Comparison of ENCODE assay signal across 8 cellular contexts in genomic region chr16:80932725-80933124, GRCh38.
DNase-seq lines count a peak whose midpoint lies in the region; ATAC-seq and TF ChIP-seq lines count a peak whose summit lies in the region.

No MANE protein-coding gene starts in this region.

- no peak overlapping the region for H2BK120ac ChIP-seq in trophoblast cell (ENCODE audit: insufficient read depth, low read length, poor library complexity)

- peaks cover 8 to 13% of the 10 kb centered on the region in 2 experiments for H3K4me1 ChIP-seq in trophoblast cell (ENCODE audit: control insufficient read depth in 1 of 2, insufficient read depth in 2 of 2, low read length in 2 of 2)

- no peak overlapping the region for H3K27ac ChIP-seq in trophoblast cell (ENCODE audit: low read depth, low read length)

- H2AFZ ChIP-seq in trophoblast cell (ENCODE audit: insufficient read depth, low read length, poor library complexity): peak overlapping the region; percentile 47

- no peak overlapping the region for H4K91ac ChIP-seq in trophoblast cell (ENCODE audit: low read depth, low read length)

- H3K23ac ChIP-seq in trophoblast cell (ENCODE audit: low read length): no peak overlapping the region

- no peak overlapping the region for H3K4me3 ChIP-seq in trophoblast cell (ENCODE audit: low read depth, low read length)

- POLR2A ChIA-PET in activated B cell treated with CpG ODN at 0.5 μM for 24 hours (lab: Charles Lee): no interaction called here

- DNase-seq in EL: peak; percentile 97
- DNase-seq in activated B cell treated with CpG ODN at 0.5 μM for 24 hours: no peak
- DNase-seq in globus pallidus (ENCODE audit: low spot score): peak; percentile 15
- peak; percentile 76 to 81 for DNase-seq in trophoblast cell
- DNase-seq in SK-N-DZ (ENCODE audit: low spot score): no peak
- DNase-seq in stimulated activated CD8-positive, alpha-beta memory T cell treated with anti-CD3 and anti-CD28 coated beads, Interleukin-4, amount 100 ng/mL, for 48 hours: no peak

- H3K9me3 Mint-ChIP-seq in activated B cell treated with CpG ODN at 0.5 μM for 24 hours: no peaks in the 10 kb centered on the region

- H3K4me1 Mint-ChIP-seq in activated B cell treated with CpG ODN at 0.5 μM for 24 hours: peaks cover 7% of the 10 kb centered on the region

- H3K14ac ChIP-seq in trophoblast cell (ENCODE audit: low read length): no peak overlapping the region

- TF ChIP-seq CTCF in activated B cell treated with CpG ODN at 0.5 μM for 24 hours (IDR thresholded peaks at IDR 0.05): no peak

- no peak overlapping the region for H3K27ac Mint-ChIP-seq in activated B cell treated with CpG ODN at 0.5 μM for 24 hours

- no CpG with 5 or more reads among the region's 22 CpGs for WGBS in trophoblast cell (ENCODE audit: extremely low coverage, insufficient coverage, insufficient read length)

- H3K27me3 ChIP-seq in trophoblast cell (ENCODE audit: insufficient read depth, low read length): peaks cover 14% of the 10 kb centered on the region

- no peak overlapping the region for H2BK5ac ChIP-seq in trophoblast cell (ENCODE audit: low read depth, low read length, poor library complexity)

- H3K36me3 Mint-ChIP-seq in activated B cell treated with CpG ODN at 0.5 μM for 24 hours (ENCODE audit: low read depth): no peaks in the 10 kb centered on the region

- H3K27me3 Mint-ChIP-seq in activated B cell treated with CpG ODN at 0.5 μM for 24 hours: peaks cover 45% of the 10 kb centered on the region

- H2AK5ac ChIP-seq in trophoblast cell (ENCODE audit: low read length): no peak overlapping the region

- intact Hi-C loops in activated B cell treated with CpG ODN at 0.5 μM for 24 hours (cut with micrococcal nuclease): no loop called here

- peaks cover 3% of the 10 kb centered on the region for H3K9me3 ChIP-seq in trophoblast cell (ENCODE audit: insufficient read depth, low read depth, low read length)

- no peak for ATAC-seq in activated B cell treated with CpG ODN at 0.5 μM for 24 hours (ENCODE audit: low read depth)
- ATAC-seq in HG03460 (IDR thresholded peaks at IDR 0.05; ENCODE audit: unreplicated experiment): no peak
- no peak for ATAC-seq in GM18861 (IDR thresholded peaks at IDR 0.05; ENCODE audit: unreplicated experiment)

- CTCF ChIA-PET in activated B cell treated with CpG ODN at 0.5 μM for 24 hours (lab: Charles Lee): no interaction called here

- H3K79me2 ChIP-seq in trophoblast cell (ENCODE audit: control insufficient read depth, insufficient read depth, low read length, poor library complexity): no peaks in the 10 kb centered on the region

- H2BK12ac ChIP-seq in trophoblast cell (ENCODE audit: low read length): no peak overlapping the region

- H3K36me3 ChIP-seq in trophoblast cell (ENCODE audit: control insufficient read depth in 1 of 2, insufficient read depth in 2 of 2, low read length in 2 of 2): no peaks in the 10 kb centered on the region

- no peak overlapping the region for H3K9ac ChIP-seq in trophoblast cell (ENCODE audit: low read length)

- H3K79me1 ChIP-seq in trophoblast cell (ENCODE audit: low read length): no peaks in the 10 kb centered on the region

- H3K18ac ChIP-seq in trophoblast cell (ENCODE audit: low read length): no peak overlapping the region

- no peak overlapping the region for H4K8ac ChIP-seq in trophoblast cell (ENCODE audit: low read depth, low read length)

- H3K4me3 Mint-ChIP-seq in activated B cell treated with CpG ODN at 0.5 μM for 24 hours: peak overlapping the region; percentile 62

- H3K4ac ChIP-seq in trophoblast cell (ENCODE audit: low read depth, low read length): no peak overlapping the region

- peak overlapping the region; percentile 87 for H3K4me2 ChIP-seq in trophoblast cell (ENCODE audit: low read length)

- no peak overlapping the region for H4K12ac ChIP-seq in trophoblast cell (ENCODE audit: low read depth, low read length)

Comparison
In these comparisons a context has a peak if more than half of its experiments do, and no peak if none do; other contexts are left out.
1. DNase-seq: peak in EL (single experiment), globus pallidus (single experiment) and trophoblast cell (2 of 2); none in activated B cell treated with CpG ODN at 0.5 μM for 24 hours (single experiment), SK-N-DZ (single experiment) and stimulated activated CD8-positive, alpha-beta memory T cell treated with anti-CD3 and anti-CD28 coated beads, Interleukin-4, amount 100 ng/mL, for 48 hours (single experiment).